In the genomic region with DNA sequence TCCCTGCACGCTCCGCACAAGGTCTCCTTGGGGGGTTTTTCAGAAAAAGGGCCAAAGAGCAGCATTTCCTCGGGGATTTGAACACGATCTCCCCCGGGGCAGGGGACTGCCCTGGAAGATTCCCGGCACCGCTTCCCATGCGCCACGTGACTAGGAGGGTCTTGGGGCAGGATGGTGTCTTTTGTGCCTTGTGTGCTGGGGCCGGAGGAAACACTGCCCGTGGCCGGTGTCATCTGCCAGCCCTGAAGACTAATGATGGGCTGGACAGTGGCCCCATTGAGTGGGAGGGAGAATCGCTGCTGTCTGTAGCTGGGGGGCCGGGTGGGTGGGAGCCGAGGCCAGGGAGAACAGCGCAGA, we compare ENCODE assay signal across 1 cellular context.
TF ChIP-seq lines count a peak whose summit lies in the region.

No MANE protein-coding gene starts in this region.

TF ChIP-seq in GM12878, 131 proteins besides CTCF, POLR2A, EP300 and RAD21 (continued from another document):
- TF ChIP-seq NR2F1 (conservative IDR thresholded peaks at IDR 0.05) = 0 out of 2 replicates have a peak, but pooled peaks have one; percentile 1
- TF ChIP-seq, protein P1, sequence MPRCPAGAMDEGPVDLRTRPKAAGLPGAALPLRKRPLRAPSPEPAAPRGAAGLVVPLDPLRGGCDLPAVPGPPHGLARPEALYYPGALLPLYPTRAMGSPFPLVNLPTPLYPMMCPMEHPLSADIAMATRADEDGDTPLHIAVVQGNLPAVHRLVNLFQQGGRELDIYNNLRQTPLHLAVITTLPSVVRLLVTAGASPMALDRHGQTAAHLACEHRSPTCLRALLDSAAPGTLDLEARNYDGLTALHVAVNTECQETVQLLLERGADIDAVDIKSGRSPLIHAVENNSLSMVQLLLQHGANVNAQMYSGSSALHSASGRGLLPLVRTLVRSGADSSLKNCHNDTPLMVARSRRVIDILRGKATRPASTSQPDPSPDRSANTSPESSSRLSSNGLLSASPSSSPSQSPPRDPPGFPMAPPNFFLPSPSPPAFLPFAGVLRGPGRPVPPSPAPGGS (IDR thresholded peaks at IDR 0.05; ENCODE audit: borderline replicate concordance, insufficient read depth, low read depth, low read length, poor library complexity, severe bottlenecking) = no peak
- peak; percentile 39 for TF ChIP-seq MEF2B (IDR thresholded peaks at IDR 0.05; ENCODE audit: partially characterized antibody, poor library complexity, severe bottlenecking)
- peak in 1 of 2 experiments; percentile 21; a peak in 1 of 4 replicates for TF ChIP-seq IKZF2 (IDR thresholded peaks at IDR 0.05)
